ENCODE assay signal across 19 cellular contexts in genomic region chr9:117720987-117721386, GRCh38. TPM values are rescaled to one million over a fixed set of nuclear protein-coding genes. Genes with fewer than 3 reads are reported as not detected.
DNase-seq lines count a peak whose midpoint lies in the region; ATAC-seq and TF ChIP-seq lines count a peak whose summit lies in the region.
"Had no signal": no experiment of that assay in that cellular context is flagged by ENCODE, and none has a peak within 500 bp of the region (broad histone marks: within the 10 kb centered on the region; RNA-seq: fewer than 3 reads in every experiment).

No MANE protein-coding gene starts in this region.

- H2BK15ac ChIP-seq in H9 (ENCODE audit: low read depth, low read length): no peak overlapping the region

- peaks cover 8% of the 10 kb centered on the region for H3K4me1 Mint-ChIP-seq in activated T-cell treated with anti-CD3 and anti-CD28 coated beads, Interleukin-2, amount 50 U/mL, for 24 hours (ENCODE audit: low read depth)
- no peaks in the 10 kb centered on the region for H3K4me1 Mint-ChIP-seq in H9

- no peak overlapping the region for H2BK12ac ChIP-seq in H9 (ENCODE audit: insufficient read length, low read depth, low read length)

- no peak for TF ChIP-seq POLR2A in heart left ventricle (IDR thresholded peaks at IDR 0.05)
- no peak for TF ChIP-seq POLR2A in suprapubic skin (IDR thresholded peaks at IDR 0.05)

- TF ChIP-seq EP300 in suprapubic skin (IDR thresholded peaks at IDR 0.05): no peak

- H3K27ac ChIP-seq in right atrium auricular region (peak overlapping the region; percentile 48 to 60), heart left ventricle (peak overlapping the region in 6 of 12 donors; percentile 28 to 59 (median 37)), neutrophil (peak overlapping the region; percentile 94), suprapubic skin (peak overlapping the region; percentile 70), H9 (ENCODE audit: insufficient read length, low read depth, low read length) (no peak overlapping the region)
- H3K27ac ChIP-seq: BLaER1 treated with 17β-estradiol and CSF1 and Interleukin-3, amounts not matched to agents 10 nM and 100 nM had no signal

- H2AFZ ChIP-seq in H9 (ENCODE audit: low read length): no peak overlapping the region

- H3T11ph ChIP-seq in H9 (ENCODE audit: low read length): no peak overlapping the region

- intact Hi-C loops in heart left ventricle (cut with DNase I): no loop called here

- H4K91ac ChIP-seq in H9 (ENCODE audit: insufficient read length, low read depth, low read length): no peak overlapping the region

- H2BK20ac ChIP-seq in H9 (ENCODE audit: low read depth, low read length, poor library complexity, severe bottlenecking): no peak overlapping the region

- H3K4ac ChIP-seq in H9 (ENCODE audit: low read depth, low read length): no peak overlapping the region

- H3K23ac ChIP-seq in H9 (ENCODE audit: insufficient read length, low read depth, low read length): no peak overlapping the region

- no peak overlapping the region for H2BK5ac ChIP-seq in H9 (ENCODE audit: insufficient read length, low read length)

- no peaks in the 10 kb centered on the region for H3K79me1 ChIP-seq in H9 (ENCODE audit: insufficient read depth, low read depth, low read length, poor library complexity, severe bottlenecking)

- no peaks in the 10 kb centered on the region for H3K36me3 ChIP-seq in right atrium auricular region
- peaks cover 0 to 4% (median 0%) of the 10 kb centered on the region in 9 donors for H3K36me3 ChIP-seq in heart left ventricle
- peaks cover 19% of the 10 kb centered on the region for H3K36me3 ChIP-seq in neutrophil
- H3K36me3 ChIP-seq in suprapubic skin: no peaks in the 10 kb centered on the region

- no peak overlapping the region for H4K8ac ChIP-seq in H9 (replicated peaks; ENCODE audit: insufficient read length, low read depth, low read length)

- no peaks in the 10 kb centered on the region for H3K27me3 ChIP-seq in right atrium auricular region
- no peaks in the 10 kb centered on the region for H3K27me3 ChIP-seq in heart left ventricle
- H3K27me3 ChIP-seq in neutrophil: no peaks in the 10 kb centered on the region
- no peaks in the 10 kb centered on the region for H3K27me3 ChIP-seq in suprapubic skin
- no peaks in the 10 kb centered on the region for H3K27me3 ChIP-seq in H9 (ENCODE audit: insufficient read depth, low read length)
- H3K27me3 ChIP-seq: BLaER1 treated with 17β-estradiol and CSF1 and Interleukin-3, amounts not matched to agents 10 nM and 100 nM had no signal

- H3K23me2 ChIP-seq in H9 (ENCODE audit: insufficient read length, low read depth, low read length, poor library complexity, severe bottlenecking): no peaks in the 10 kb centered on the region

- no peaks in the 10 kb centered on the region for H4K20me1 ChIP-seq in H9 (ENCODE audit: control insufficient read depth, insufficient read depth, insufficient read length)

- H3K14ac ChIP-seq in H9 (ENCODE audit: insufficient read depth, low read length): no peak overlapping the region

- 72 to 91% (median 89%) methylated on average over 2 of the region's 2 CpGs for WGBS in heart left ventricle, 4 donors
- WGBS in suprapubic skin: 88% methylated on average over 2 of the region's 2 CpGs
- WGBS in H9 (ENCODE audit: extremely low coverage, insufficient read length, low lambda C conversion rate): no CpG with 5 or more reads among the region's 2 CpGs

- H3K4me1 ChIP-seq in right atrium auricular region: peaks cover 0 to 86% of the 10 kb centered on the region in 2 donors
- H3K4me1 ChIP-seq in heart left ventricle: peaks cover 0 to 86% (median 51%) of the 10 kb centered on the region in 12 donors
- peaks cover 96 to 99% of the 10 kb centered on the region in 2 experiments for H3K4me1 ChIP-seq in neutrophil (ENCODE audit: control insufficient read depth in 1 of 2, insufficient read depth in 1 of 2, low read depth in 1 of 2, low read length in 1 of 2)
- peaks cover 48% of the 10 kb centered on the region for H3K4me1 ChIP-seq in suprapubic skin
- H3K4me1 ChIP-seq in H9 (ENCODE audit: insufficient read depth, low read length): no peaks in the 10 kb centered on the region

- H2BK120ac ChIP-seq in H9 (ENCODE audit: low read depth, low read length, poor library complexity, severe bottlenecking): no peak overlapping the region

- H3K9ac ChIP-seq in H9 (ENCODE audit: extremely low read depth, insufficient read length, low read length): no peak overlapping the region
- H3K9ac ChIP-seq: BLaER1 treated with 17β-estradiol and CSF1 and Interleukin-3, amounts not matched to agents 10 nM and 100 nM had no signal

- no peak for ATAC-seq in heart left ventricle
- peak; percentile 65 for ATAC-seq in left lobe of liver
- ATAC-seq in HG03025 (IDR thresholded peaks at IDR 0.05; ENCODE audit: low FRiP score, unreplicated experiment): no peak

- no peaks in the 10 kb centered on the region for H3K36me3 Mint-ChIP-seq in activated T-cell treated with anti-CD3 and anti-CD28 coated beads, Interleukin-2, amount 50 U/mL, for 24 hours (ENCODE audit: low read depth)
- H3K36me3 Mint-ChIP-seq in H9 (ENCODE audit: insufficient read depth in 1 of 3, low read depth in 3 of 3): no peaks in the 10 kb centered on the region

- H3K9me3 ChIP-seq in right atrium auricular region (no peaks in the 10 kb centered on the region), heart left ventricle (no peaks in the 10 kb centered on the region), neutrophil (no peaks in the 10 kb centered on the region), suprapubic skin (no peaks in the 10 kb centered on the region), H9 (ENCODE audit: control insufficient read depth, low read depth, low read length) (no peaks in the 10 kb centered on the region)
- H3K9me3 ChIP-seq: BLaER1 treated with 17β-estradiol and CSF1 and Interleukin-3, amounts not matched to agents 10 nM and 100 nM had no signal

- no peak overlapping the region for H3K27ac Mint-ChIP-seq in activated T-cell treated with anti-CD3 and anti-CD28 coated beads, Interleukin-2, amount 50 U/mL, for 24 hours
- no peak overlapping the region for H3K27ac Mint-ChIP-seq in H9
- H3K27ac Mint-ChIP-seq: CD4-positive, alpha-beta T cell had no signal

- H3K56ac ChIP-seq in H9 (ENCODE audit: insufficient read length, low read depth, low read length): no peak overlapping the region

- peaks cover 2% of the 10 kb centered on the region for H3K9me3 Mint-ChIP-seq in activated T-cell treated with anti-CD3 and anti-CD28 coated beads, Interleukin-2, amount 50 U/mL, for 24 hours
- H3K9me3 Mint-ChIP-seq in H9: no peaks in the 10 kb centered on the region
- H3K9me3 Mint-ChIP-seq: CD4-positive, alpha-beta T cell had no signal

- H2AK5ac ChIP-seq in H9 (ENCODE audit: insufficient read length, low read length): no peak overlapping the region

- no peaks in the 10 kb centered on the region for H3K79me2 ChIP-seq in H9 (ENCODE audit: insufficient read depth, low read length)

- no peak overlapping the region for H3K4me2 ChIP-seq in H9 (ENCODE audit: insufficient read depth, insufficient read length, low read length)

- DNase-seq in right atrium auricular region (ENCODE audit: low spot score): no peak
- no peak for DNase-seq in heart left ventricle
- DNase-seq in left lobe of liver (ENCODE audit: low spot score): no peak
- DNase-seq in suprapubic skin (ENCODE audit: low spot score in 2 of 2): no peak
- no peak for DNase-seq in activated T-cell treated with anti-CD3 and anti-CD28 coated beads, Interleukin-2, amount 50 U/mL, for 24 hours
- no peak for DNase-seq in H9
- DNase-seq: AML-193; CD4-positive, alpha-beta T cell; H7; KBM-7; MV-4-11; NCI-H1105 treated with DMSO at 0.1 percent for 48 hours; NCI-H2029; NCI-H526 treated with DMSO at 0.1 percent for 48 hours; SIG-M5 had no signal

- TF ChIP-seq CTCF in right atrium auricular region (IDR thresholded peaks at IDR 0.05): no peak
- no peak for TF ChIP-seq CTCF in heart left ventricle (IDR thresholded peaks at IDR 0.05)
- TF ChIP-seq CTCF in neutrophil (IDR thresholded peaks at IDR 0.05): no peak
- TF ChIP-seq CTCF in suprapubic skin (IDR thresholded peaks at IDR 0.05): no peak
- TF ChIP-seq CTCF in H9 (conservative IDR thresholded peaks at IDR 0.05): no peak

- no peak overlapping the region for H3K4me3 Mint-ChIP-seq in activated T-cell treated with anti-CD3 and anti-CD28 coated beads, Interleukin-2, amount 50 U/mL, for 24 hours
- H3K4me3 Mint-ChIP-seq in H9: no peak overlapping the region
- H3K4me3 Mint-ChIP-seq: CD4-positive, alpha-beta T cell had no signal

- no peak overlapping the region for H3K4me3 ChIP-seq in right atrium auricular region
- no peak overlapping the region for H3K4me3 ChIP-seq in heart left ventricle
- no peak overlapping the region for H3K4me3 ChIP-seq in neutrophil (ENCODE audit: low read depth in 1 of 2, low read length in 1 of 2)
- no peak overlapping the region for H3K4me3 ChIP-seq in suprapubic skin
- H3K4me3 ChIP-seq: BLaER1 treated with 17β-estradiol and CSF1 and Interleukin-3, amounts not matched to agents 10 nM and 100 nM had no signal

- H4K5ac ChIP-seq in H9 (ENCODE audit: insufficient read length, low read depth, low read length): no peak overlapping the region

- H3K18ac ChIP-seq in H9 (ENCODE audit: insufficient read length, low read depth, low read length): no peak overlapping the region

- H3K27me3 Mint-ChIP-seq in activated T-cell treated with anti-CD3 and anti-CD28 coated beads, Interleukin-2, amount 50 U/mL, for 24 hours: peaks cover 3% of the 10 kb centered on the region
- H3K27me3 Mint-ChIP-seq in H9 (ENCODE audit: low read depth): no peaks in the 10 kb centered on the region
- H3K27me3 Mint-ChIP-seq: CD4-positive, alpha-beta T cell had no signal

RNA-seq across cellular contexts. Expression of gene TLR4, which starts 16.8 kb away (rescaled TPM):
- total RNA-seq in right atrium auricular region (10 to 100 TPM; 13.4 to 20.0 TPM), heart left ventricle (10 to 100 TPM in 6 of 9 donors, 1 to 10 TPM in 3; 8.5 to 37.4 (median 11.0) TPM), left lobe of liver (5.3 TPM), suprapubic skin (10 to 100 TPM in 1 of 4 donors, 1 to 10 TPM in 3; 3.4 to 10.5 (median 6.5) TPM), H9 (2021) (0.07 TPM in 2 replicates)
- polyA plus RNA-seq in heart left ventricle: 1 to 10 TPM; 2.0 to 3.2 TPM
- total RNA-seq: H7, MCF 10A had no signal
